In the genomic region with DNA sequence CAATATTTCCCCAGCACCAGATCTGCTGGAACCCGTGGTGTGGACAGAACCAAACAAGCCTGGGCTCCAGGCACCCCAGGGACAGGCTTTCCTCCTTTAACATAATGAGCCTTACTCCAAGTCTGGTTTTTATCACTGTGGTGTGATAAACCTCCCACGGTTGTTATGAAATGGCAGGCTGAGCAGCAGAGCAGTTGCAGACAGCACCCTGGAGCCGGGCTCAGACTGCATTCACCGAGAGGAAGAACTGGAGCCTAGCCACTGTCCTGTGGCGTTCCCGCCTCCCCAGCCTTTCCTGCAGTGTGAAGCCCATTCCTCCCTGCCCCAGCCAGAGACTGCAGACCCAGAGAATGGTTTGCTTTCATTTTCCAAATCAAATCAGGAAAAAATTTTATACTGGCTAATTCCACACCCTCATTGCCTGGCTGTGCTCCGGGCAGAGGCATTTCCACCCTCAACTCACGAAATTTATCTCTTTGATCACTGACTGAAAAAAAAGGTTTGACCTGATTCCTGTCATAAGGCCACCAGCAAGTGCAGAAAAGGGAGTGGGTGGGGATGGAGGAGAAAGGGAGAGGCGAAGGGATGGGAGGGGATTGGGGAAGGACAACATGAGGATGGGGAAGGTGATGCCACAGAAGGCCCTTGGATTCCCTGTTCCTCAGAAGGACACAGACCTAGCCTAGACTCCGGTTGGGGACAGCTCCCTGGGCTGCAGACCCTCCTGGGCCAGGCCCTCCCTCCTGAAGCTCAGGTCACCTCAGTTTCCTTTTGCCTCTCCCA, we compare ENCODE assay signal across 14 cellular contexts. TPM values are rescaled to one million over a fixed set of nuclear protein-coding genes. Genes with fewer than 3 reads are reported as not detected.
DNase-seq lines count a peak whose midpoint lies in the region; ATAC-seq and TF ChIP-seq lines count a peak whose summit lies in the region.
"Had no signal": no experiment of that assay in that cellular context is flagged by ENCODE, and none has a peak within 500 bp of the region (broad histone marks: within the 10 kb centered on the region; RNA-seq: fewer than 3 reads in every experiment).

No MANE protein-coding gene starts in this region.

- H3K27me3 Mint-ChIP-seq in CD8-positive, alpha-beta memory T cell: no peaks in the 10 kb centered on the region
- H3K27me3 Mint-ChIP-seq: naive B cell had no signal

- peaks cover 23 to 86% (median 29%) of the 10 kb centered on the region in 3 donors for H3K36me3 Mint-ChIP-seq in CD8-positive, alpha-beta memory T cell

- H3K27ac ChIP-seq in heart left ventricle (peak overlapping the region in 8 of 12 donors; percentile 13 to 74 (median 48)), ovary (peak overlapping the region in 1 of 2 donors; percentile 63)
- no peak overlapping the region for H3K27ac ChIP-seq in CD8-positive, alpha-beta memory T cell (ENCODE audit: low read depth, low read length)

- H3K9me3 Mint-ChIP-seq in CD8-positive, alpha-beta memory T cell: peaks cover 0 to 4% (median under 1%) of the 10 kb centered on the region in 5 donors

- intact Hi-C loops in heart left ventricle (cut with DNase I): loop anchor here in 1 of 10 donors (5.0 kb wide), 1 partner anchor 141 kb away; no protein-coding TSS in a partner anchor
- intact Hi-C loops in ovary (cut with DNase I): loop anchor here in 1 of 4 donors (5.0 kb wide), 1 partner anchor 509 kb away; no protein-coding TSS in a partner anchor

- peak overlapping the region in 2 of 8 donors; percentile 11 to 37 for H3K27ac Mint-ChIP-seq in CD8-positive, alpha-beta memory T cell

- H3K4me1 ChIP-seq in heart left ventricle (peaks cover 0 to 26% (median 5%) of the 10 kb centered on the region in 12 donors), ovary (ENCODE audit: insufficient read depth) (peaks cover 11% of the 10 kb centered on the region)
- no peaks in the 10 kb centered on the region for H3K4me1 ChIP-seq in CD8-positive, alpha-beta memory T cell (ENCODE audit: insufficient read depth, low read length)
- H3K4me1 ChIP-seq: HAP-1 had no signal

- H3K27me3 ChIP-seq in heart left ventricle: no peaks in the 10 kb centered on the region
- H3K27me3 ChIP-seq in ovary: no peaks in the 10 kb centered on the region
- no peaks in the 10 kb centered on the region for H3K27me3 ChIP-seq in CD8-positive, alpha-beta memory T cell (ENCODE audit: insufficient read depth, low read length, poor library complexity, severe bottlenecking)

- H3K4me3 ChIP-seq in astrocyte of the cerebellum (ENCODE audit: low read depth, low read length) (no peak overlapping the region), heart left ventricle (peak overlapping the region in 1 of 12 donors; percentile 19), ovary (no peak overlapping the region)
- no peak overlapping the region for H3K4me3 ChIP-seq in CD8-positive, alpha-beta memory T cell (ENCODE audit: low read length)
- H3K4me3 ChIP-seq: HAP-1 had no signal

- H3K9me3 ChIP-seq in heart left ventricle (peaks cover 0 to 3% (median 0%) of the 10 kb centered on the region in 12 donors), ovary (no peaks in the 10 kb centered on the region)
- H3K9me3 ChIP-seq in CD8-positive, alpha-beta memory T cell (ENCODE audit: low read length): no peaks in the 10 kb centered on the region
- H3K9me3 ChIP-seq: HAP-1 had no signal

- peaks cover 0 to 95% (median 52%) of the 10 kb centered on the region in 9 donors for H3K36me3 ChIP-seq in heart left ventricle
- H3K36me3 ChIP-seq in ovary: no peaks in the 10 kb centered on the region
- H3K36me3 ChIP-seq in CD8-positive, alpha-beta memory T cell (ENCODE audit: insufficient read depth, low read length): peaks cover 26% of the 10 kb centered on the region

- in situ Hi-C loops in astrocyte of the cerebellum (cut with HindIII; ENCODE audit: low sequenced_read_pairs): no loop called here

- CTCF ChIA-PET in CD8-positive, alpha-beta memory T cell (lab: Charles Lee): interaction anchor here (0.9 kb wide), 1 partner anchor 16 kb away, joined by 3 read pairs; no protein-coding TSS in a partner anchor

- POLR2A ChIA-PET in CD8-positive, alpha-beta memory T cell (lab: Charles Lee): no interaction called here

- WGBS in heart left ventricle, 4 donors: 44 to 54% (median 52%) methylated on average over 10 of the region's 10 CpGs
- 16 to 25% (median 16%) methylated on average over 10 of the region's 10 CpGs for whole genome bisulfite sequencing in ovary, 3 donors

- TF ChIP-seq CTCF in astrocyte of the cerebellum (IDR thresholded peaks at IDR 0.05; ENCODE audit: low read depth, low read length, missing control alignments): no peak
- TF ChIP-seq CTCF in heart left ventricle (IDR thresholded peaks at IDR 0.05): no peak
- no peak for TF ChIP-seq CTCF in ovary (IDR thresholded peaks at IDR 0.05)

- TF ChIP-seq POLR2A in heart left ventricle (IDR thresholded peaks at IDR 0.05) (no peak), ovary (IDR thresholded peaks at IDR 0.05) (no peak)

- peaks cover 0 to 5% (median 3%) of the 10 kb centered on the region in 3 donors for H3K4me1 Mint-ChIP-seq in CD8-positive, alpha-beta memory T cell
- H3K4me1 Mint-ChIP-seq: CD14-positive monocyte had no signal

- no peak overlapping the region for H3K4me3 Mint-ChIP-seq in CD8-positive, alpha-beta memory T cell
- H3K4me3 Mint-ChIP-seq: CD14-positive monocyte had no signal

- ATAC-seq in heart left ventricle (peak; percentile 73 to 90 (median 86)), HG03280 (IDR thresholded peaks at IDR 0.05; ENCODE audit: unreplicated experiment) (no peak)
- ATAC-seq: stimulated activated naive CD8-positive, alpha-beta T cell treated with anti-CD3 and anti-CD28 coated beads, Interleukin-15, Interleukin-2, amounts not matched to agents 100 U/mL and 50 U/mL, for 24 hours had no signal

- no peak for TF ChIP-seq EP300 in ovary (IDR thresholded peaks at IDR 0.05)

- peak; percentile 62 for DNase-seq in Ammon's horn (ENCODE audit: low spot score)
- DNase-seq in astrocyte of the cerebellum (ENCODE audit: low read depth): peak; percentile 44
- peak; percentile 53 to 79 (median 74) for DNase-seq in heart left ventricle
- peak; percentile 68 to 83 (median 76) for DNase-seq in ovary
- DNase-seq in CD8-positive, alpha-beta memory T cell: no peak
- no peak for DNase-seq in superior temporal gyrus (ENCODE audit: extremely low spot score)
- no peak for DNase-seq in T-helper 2 cell
- DNase-seq: cortex of kidney; KG1; naive B cell; stimulated activated naive CD8-positive, alpha-beta T cell treated with anti-CD3 and anti-CD28 coated beads, Interleukin-15, Interleukin-2, amounts not matched to agents 100 U/mL and 50 U/mL, for 24 hours had no signal

RNA-seq across cellular contexts. Expression of gene IPPK, which starts 18.9 kb away (rescaled TPM):
- 10 to 100 TPM in 2 of 9 donors, 1 to 10 TPM in 7; 5.8 to 10.1 (median 8.6) TPM for total RNA-seq in heart left ventricle
- polyA plus RNA-seq in heart left ventricle: 10 to 100 TPM in 1 of 2 donors, 1 to 10 TPM in 1; 4.2 to 11.0 TPM
- total RNA-seq in ovary: 1 to 10 TPM; 5.7 to 8.5 (median 7.1) TPM
- 1 to 10 TPM; 4.7 to 6.2 TPM for polyA plus RNA-seq in ovary
- total RNA-seq in CD8-positive, alpha-beta memory T cell: 10 to 100 TPM; 13.5 to 13.7 TPM
- 9.2 TPM for polyA plus RNA-seq in CD8-positive, alpha-beta memory T cell

Comparison
In these comparisons a context has a peak if more than half of its experiments do, and no peak if none do; other contexts are left out.
1. DNase-seq: peak in Ammon's horn (single experiment), astrocyte of the cerebellum (single experiment), heart left ventricle (5 of 5) and ovary (5 of 5); none in CD8-positive, alpha-beta memory T cell (0 of 5), superior temporal gyrus (single experiment) and T-helper 2 cell (0 of 5).